In genomic region chr17:74851612-74852236, GRCh38 we compare ENCODE assay signal across 16 cellular contexts. TPM values are rescaled to one million over a fixed set of nuclear protein-coding genes. Genes with fewer than 3 reads are reported as not detected.
A peak's percentile ranks its signal among the peaks of the same experiment; 100 is the strongest.
DNase-seq lines count a peak whose midpoint lies in the region; ATAC-seq and TF ChIP-seq lines count a peak whose summit lies in the region.
"Had no signal": no experiment of that assay in that cellular context is flagged by ENCODE, and none has a peak within 500 bp of the region (broad histone marks: within the 10 kb centered on the region; RNA-seq: fewer than 3 reads in every experiment).

No MANE protein-coding gene starts in this region.

- H2BK120ac ChIP-seq in IMR-90 (ENCODE audit: low read depth, low read length), result no peak overlapping the region

- H3K4me2 ChIP-seq in IMR-90 (ENCODE audit: low read depth, low read length) (no peak overlapping the region), GM23248 (ENCODE audit: unreplicated experiment) (no peak overlapping the region)

- ATAC-seq in IMR-90 (ENCODE audit: low read depth), result no peak
- ATAC-seq in left colon, result peak; percentile 66

- no peak overlapping the region for H4K91ac ChIP-seq in IMR-90 (ENCODE audit: insufficient read depth, low read depth, low read length)

- H3K4me1 ChIP-seq in IMR-90 (ENCODE audit: control insufficient read depth, insufficient read depth, low read length) (no peaks in the 10 kb centered on the region), GM23248 (ENCODE audit: insufficient read depth) (no peaks in the 10 kb centered on the region)

- H3K27ac ChIP-seq in IMR-90 (ENCODE audit: insufficient read depth, low read length), result no peak overlapping the region
- no peak overlapping the region for H3K27ac ChIP-seq in GM23248
- H3K27ac ChIP-seq: esophagus muscularis mucosa, thyroid gland had no signal

- H3K14ac ChIP-seq in IMR-90 (replicated peaks; ENCODE audit: low read depth, low read length), result no peak overlapping the region

- no peaks in the 10 kb centered on the region for H3K36me3 ChIP-seq in IMR-90 (ENCODE audit: control insufficient read depth, insufficient read depth, low read length)
- no peaks in the 10 kb centered on the region for H3K36me3 ChIP-seq in GM23248 (ENCODE audit: low read depth)
- H3K36me3 ChIP-seq: esophagus muscularis mucosa had no signal

- H2BK20ac ChIP-seq in IMR-90 (ENCODE audit: low read depth, low read length), result no peak overlapping the region

- no peaks in the 10 kb centered on the region for H3F3A ChIP-seq in GM23248 (ENCODE audit: insufficient read depth)

- H3K79me2 ChIP-seq in GM23248 (ENCODE audit: insufficient read depth), result no peaks in the 10 kb centered on the region

- no peaks in the 10 kb centered on the region for H3K9me2 ChIP-seq in GM23248 (ENCODE audit: insufficient read depth)

- H3K79me1 ChIP-seq in IMR-90 (ENCODE audit: low read depth in 1 of 2, low read length in 2 of 2), result no peaks in the 10 kb centered on the region

- H2BK5ac ChIP-seq in IMR-90 (ENCODE audit: low read depth, low read length, poor library complexity, severe bottlenecking), result no peak overlapping the region

- no peak for TF ChIP-seq RAD21 in IMR-90 (IDR thresholded peaks at IDR 0.05; ENCODE audit: low read length)

- no peak overlapping the region for H2BK15ac ChIP-seq in IMR-90 (ENCODE audit: low read depth, low read length)

- H3K4me3 ChIP-seq in IMR-90 (ENCODE audit: insufficient read depth, low read depth, low read length), result no peak overlapping the region
- H3K4me3 ChIP-seq in GM23248, result no peak overlapping the region
- H3K4me3 ChIP-seq: thyroid gland had no signal

- H2AFZ ChIP-seq in IMR-90 (replicated peaks; ENCODE audit: low read length, poor library complexity), result peak overlapping the region; percentile 63
- no peak overlapping the region for H2AFZ ChIP-seq in GM23248

- no peak overlapping the region for H4K5ac ChIP-seq in IMR-90 (ENCODE audit: low read depth, low read length)

- in situ Hi-C loops in IMR-90 (cut with MboI; ENCODE audit: low sequenced_read_pairs) (loop anchor here (25.0 kb wide), 1 partner anchor 639 kb away; the partner anchor contains the start of genes RPL38 and TTYH2), GM23248 (cut with MboI) (no loop called here)

- DNase-seq in NCI-H2107 treated with DMSO at 0.1 percent for 48 hours (lab: John Stamatoyannopoulos, UW; ENCODE audit: unreplicated experiment) (peak; percentile 48), NCI-H2107 (lab: John Stamatoyannopoulos, UW) (no peak), IMR-90 (no peak), NCI-H510A (lab: John Stamatoyannopoulos, UW) (peak; percentile 90), left colon (peak in 1 of 2 donors; percentile 28), NCI-H82 (lab: John Stamatoyannopoulos, UW) (no peak), GM23248 (no peak)
- DNase-seq in stimulated activated CD4-positive, alpha-beta T cell treated with anti-CD3 and anti-CD28 coated beads, Interleukin-2, amount 100 ng/mL, for 24 hours, result no peak
- DNase-seq: left ventricle myocardium superior had no signal

- intact Hi-C loops in IMR-90 (cut with micrococcal nuclease) (no loop called here), left colon (cut with DNase I, micrococcal nuclease) (no loop called here)

- no peak overlapping the region for H3K18ac ChIP-seq in IMR-90 (ENCODE audit: low read depth, low read length)

- no peak overlapping the region for H3K9ac ChIP-seq in IMR-90 (ENCODE audit: low read depth, low read length)
- no peak overlapping the region for H3K9ac ChIP-seq in GM23248

- H3K23ac ChIP-seq in IMR-90 (ENCODE audit: low read depth, low read length), result no peak overlapping the region

- H3K27me3 ChIP-seq in IMR-90 (ENCODE audit: control insufficient read depth, insufficient read depth, low read length), result peaks cover 55% of the 10 kb centered on the region
- H3K27me3 ChIP-seq in GM23248 (replicated peaks; ENCODE audit: insufficient read depth), result peaks cover 57% of the 10 kb centered on the region
- H3K27me3 ChIP-seq: thyroid gland had no signal

- WGBS in IMR-90 (ENCODE audit: extremely low coverage in 2 of 2, insufficient read length in 1 of 2), 2 experiments, result 48% methylated on average over 16 of the region's 29 CpGs; no CpG with 5 or more reads in 1 of the 2 experiments
- WGBS in GM23248 (ENCODE audit: low coverage in 1 of 2, low lambda C conversion rate in 2 of 2, missing lambda C conversion rate in 2 of 2), 2 experiments, result 53 to 57% methylated on average over 21 to 29 of the region's 29 CpGs

- no peak for TF ChIP-seq CTCF in IMR-90 (conservative IDR thresholded peaks at IDR 0.05; ENCODE audit: low read depth, low read length)

- no peak overlapping the region for H2AK9ac ChIP-seq in IMR-90 (replicated peaks; ENCODE audit: low read depth, low read length, poor library complexity)

- no peaks in the 10 kb centered on the region for H3K9me1 ChIP-seq in IMR-90 (ENCODE audit: insufficient read depth, low read length)

- BruUV-seq in IMR-90 (replicated peaks; lab: Mats Ljungman, UMichigan), result no TSS peak

- H2AK5ac ChIP-seq in IMR-90 (ENCODE audit: low read depth, low read length), result no peak overlapping the region

- dilution Hi-C loops in IMR-90 (cut with HindIII; ENCODE audit: low sequenced_read_pairs, unreplicated experiment), result no loop called here

- H4K8ac ChIP-seq in IMR-90 (ENCODE audit: low read depth in 2 of 2, low read length in 2 of 2), result no peak overlapping the region

- peaks cover 2% of the 10 kb centered on the region; the same call in 1 of the 2 replicates for H3K9me3 ChIP-seq in IMR-90 (ENCODE audit: control insufficient read depth, insufficient read depth, low read length)
- no peaks in the 10 kb centered on the region for H3K9me3 ChIP-seq in GM23248 (ENCODE audit: low read depth)
- H3K9me3 ChIP-seq: esophagus muscularis mucosa, thyroid gland had no signal

- POLR2A ChIA-PET in IMR-90 (lab: Charles Lee; ENCODE audit: unreplicated experiment), result no interaction called here

- no peaks in the 10 kb centered on the region; the same call in 1 of the 2 replicates for H4K20me1 ChIP-seq in IMR-90 (ENCODE audit: insufficient read depth, low read length)
- no peaks in the 10 kb centered on the region for H4K20me1 ChIP-seq in GM23248 (ENCODE audit: insufficient read depth)

- no peak overlapping the region for H3K56ac ChIP-seq in IMR-90 (ENCODE audit: extremely low read depth, insufficient read depth, low read length)

- no peak overlapping the region for H3K4ac ChIP-seq in IMR-90 (ENCODE audit: low read depth, low read length)

- no peak for TF ChIP-seq POLR2A in IMR-90 (IDR thresholded peaks at IDR 0.05; ENCODE audit: low read depth, low read length)

- CTCF ChIA-PET in IMR-90 (lab: Yijun Ruan, JAX), result no interaction called here

TF ChIP-seq in IMR-90, 13 proteins besides CTCF, POLR2A, EP300 and RAD21 (continues in another document):
- TF ChIP-seq ELK1 (IDR thresholded peaks at IDR 0.05; ENCODE audit: borderline replicate concordance, low read depth, low read length) (no peak), MXI1 (IDR thresholded peaks at IDR 0.05; ENCODE audit: borderline replicate concordance, low read depth, low read length) (no peak), MAFK (IDR thresholded peaks at IDR 0.05; ENCODE audit: low read depth, low read length) (no peak), RCOR1 (IDR thresholded peaks at IDR 0.05; ENCODE audit: insufficient replicate concordance, low read length) (no peak), BHLHE40 (IDR thresholded peaks at IDR 0.05; ENCODE audit: low read depth, low read length) (no peak), CHD1 (IDR thresholded peaks at IDR 0.05; ENCODE audit: low read depth, low read length) (no peak), RFX5 (IDR thresholded peaks at IDR 0.05; ENCODE audit: low read depth, low read length) (no peak), SMC3 (IDR thresholded peaks at IDR 0.05; ENCODE audit: low read depth, low read length) (no peak), USF2 (IDR thresholded peaks at IDR 0.05; ENCODE audit: low read depth, low read length) (no peak), MAZ (IDR thresholded peaks at IDR 0.05; ENCODE audit: borderline replicate concordance, low read depth, low read length) (no peak)

RNA-seq across cellular contexts. Expression of gene GRIN2C, which starts 8.0 kb away (rescaled TPM):
- total RNA-seq in IMR-90 (2012; rRNA removed) (not detected in 2 replicates), left colon (under 1 TPM; 0.09 to 0.45 TPM)
- polyA plus RNA-seq in IMR-90 (2012; rRNA removed) (0.22 TPM in 1 of 2 replicates, not detected in the other), GM23248 (2016; fragmentation: Nextera tagmentation; extraction: Ambion mirVana) (not detected in 2 replicates)
- polyA plus RNA-seq in IMR-90 (2012; cell fraction: cytosol; rRNA removed), result not detected in 2 replicates
- 0.16 and 0.69 TPM in 2 replicates for polyA plus RNA-seq in IMR-90 (2012; cell fraction: nucleus; rRNA removed; ENCODE audit: low replicate concordance)
- total RNA-seq in GM23248 (2014; rRNA removed; shearing (Covaris generic)), result not detected in 2 replicates
- total RNA-seq: CD4-positive, alpha-beta T cell; Daoy had no signal

RNA-seq across cellular contexts. Expression of gene FDXR, which starts 21.1 kb away (rescaled TPM):
- 12.2 and 12.4 TPM in 2 replicates for total RNA-seq in IMR-90 (2012; rRNA removed)
- polyA plus RNA-seq in IMR-90 (2012; rRNA removed), result 18.6 and 21.9 TPM in 2 replicates
- 28.4 and 36.3 TPM in 2 replicates for polyA plus RNA-seq in IMR-90 (2012; cell fraction: cytosol; rRNA removed)
- polyA plus RNA-seq in IMR-90 (2012; cell fraction: nucleus; rRNA removed; ENCODE audit: low replicate concordance), result 35.0 and 82.3 TPM in 2 replicates
- total RNA-seq in left colon, result 10 to 100 TPM; 13.0 to 17.0 TPM
- total RNA-seq in GM23248 (2014; rRNA removed; shearing (Covaris generic)), result 19.0 and 21.2 TPM in 2 replicates
- 14.2 and 15.3 TPM in 2 replicates for polyA plus RNA-seq in GM23248 (2016; fragmentation: Nextera tagmentation; extraction: Ambion mirVana)

RNA-seq across cellular contexts. Expression of gene FADS6, which starts 41.7 kb away (rescaled TPM):
- total RNA-seq in IMR-90 (2012; rRNA removed) (not detected in 2 replicates), left colon (1 to 10 TPM; 1.1 to 6.4 TPM)
- polyA plus RNA-seq in IMR-90 (2012; rRNA removed) (not detected in 2 replicates), GM23248 (2016; fragmentation: Nextera tagmentation; extraction: Ambion mirVana) (not detected in 2 replicates)
- not detected in 2 replicates for polyA plus RNA-seq in IMR-90 (2012; cell fraction: cytosol; rRNA removed)
- not detected in 2 replicates for polyA plus RNA-seq in IMR-90 (2012; cell fraction: nucleus; rRNA removed; ENCODE audit: low replicate concordance)
- total RNA-seq in GM23248 (2014; rRNA removed; shearing (Covaris generic)), result not detected in 2 replicates
- total RNA-seq: CD4-positive, alpha-beta T cell; Daoy; glomerular endothelial cell; left ventricle myocardium superior; LHCN-M2; renal cortical epithelial cell; thyroid gland had no signal

Comparison
In these comparisons a context has a peak if more than half of its experiments do, and no peak if none do; other contexts are left out.
1. DNase-seq: peak in NCI-H2107 treated with DMSO at 0.1 percent for 48 hours (single experiment) and NCI-H510A (single experiment); none in NCI-H2107 (single experiment), IMR-90 (single experiment), stimulated activated CD4-positive, alpha-beta T cell treated with anti-CD3 and anti-CD28 coated beads, Interleukin-2, amount 100 ng/mL, for 24 hours (0 of 2), NCI-H82 (single experiment) and GM23248 (single experiment).